Comparison of ENCODE assay signal across 11 cellular contexts in genomic region chr10:79981356-79981672, GRCh38. TPM values are rescaled to one million over a fixed set of nuclear protein-coding genes. Genes with fewer than 3 reads are reported as not detected.
DNase-seq lines count a peak whose midpoint lies in the region; ATAC-seq and TF ChIP-seq lines count a peak whose summit lies in the region.
"Had no signal": no experiment of that assay in that cellular context is flagged by ENCODE, and none has a peak within 500 bp of the region (broad histone marks: within the 10 kb centered on the region; RNA-seq: fewer than 3 reads in every experiment).

No MANE protein-coding gene starts in this region.

- no peak overlapping the region for H3K23ac ChIP-seq in neuronal stem cell (ENCODE audit: low read depth, low read length, poor library complexity)

- H3K4me2 ChIP-seq in SK-N-SH, result peak overlapping the region; percentile 89
- H3K4me2 ChIP-seq in neuronal stem cell (ENCODE audit: insufficient read depth, low read length, poor library complexity, severe bottlenecking), result peak overlapping the region; percentile 100

- no peaks in the 10 kb centered on the region for H3F3A ChIP-seq in SK-N-SH (replicated peaks; ENCODE audit: insufficient read depth)

- peak overlapping the region; percentile 64 for H3K14ac ChIP-seq in neuronal stem cell (ENCODE audit: low read length)

- H4K20me1 ChIP-seq in SK-N-SH (ENCODE audit: insufficient read depth), result no peaks in the 10 kb centered on the region

- peak overlapping the region; percentile 83 for H3K18ac ChIP-seq in neuronal stem cell (ENCODE audit: low read length)

- no peak for TF ChIP-seq EP300 in SK-N-SH (IDR thresholded peaks at IDR 0.05; ENCODE audit: borderline replicate concordance in 1 of 2, low read depth in 1 of 2, low read length in 1 of 2)

- no peak overlapping the region for H2AK5ac ChIP-seq in neuronal stem cell (ENCODE audit: low read depth, low read length)

- no peak overlapping the region for H2BK15ac ChIP-seq in neuronal stem cell (ENCODE audit: low read length)

- H2BK12ac ChIP-seq in neuronal stem cell (ENCODE audit: low read length), result no peak overlapping the region

- no peak for TF ChIP-seq RAD21 in SK-N-SH (IDR thresholded peaks at IDR 0.05; ENCODE audit: low read length)

- H4K91ac ChIP-seq in neuronal stem cell (ENCODE audit: low read depth, low read length, poor library complexity), result no peak overlapping the region

- WGBS in SK-N-SH (ENCODE audit: low lambda C conversion rate), result 6% methylated on average over 15 of the region's 19 CpGs
- WGBS in neuronal stem cell (ENCODE audit: extremely low coverage in 2 of 2, insufficient read length in 2 of 2, insufficient replicate concordance in 1 of 2), 2 donors, result no CpG with 5 or more reads among the region's 19 CpGs

- H3K36me3 ChIP-seq in SK-N-SH (replicated peaks in 1 of 2; ENCODE audit: control insufficient read depth in 1 of 2, insufficient read depth in 2 of 2, low read length in 1 of 2) (no peaks in the 10 kb centered on the region), neuronal stem cell (replicated peaks in 1 of 2; ENCODE audit: control insufficient read depth in 2 of 2, insufficient read depth in 2 of 2, low read length in 2 of 2) (no peaks in the 10 kb centered on the region)

- peak overlapping the region; percentile 51; the same call in 1 of the 2 replicates for H2AFZ ChIP-seq in SK-N-SH (ENCODE audit: low read depth)
- H2AFZ ChIP-seq in neuronal stem cell (ENCODE audit: low read length), result peak overlapping the region; percentile 99

- H3K9me2 ChIP-seq in SK-N-SH, result no peaks in the 10 kb centered on the region

- peak overlapping the region; percentile 63 to 68 for H3K4me3 ChIP-seq in SK-N-SH (ENCODE audit: low read depth in 2 of 2, low read length in 1 of 2)
- peak overlapping the region; percentile 60 for H3K4me3 ChIP-seq in fibroblast of the aortic adventitia (ENCODE audit: low read depth, low read length)
- H3K4me3 ChIP-seq in neuronal stem cell (ENCODE audit: low read length in 2 of 2), result peak overlapping the region; percentile 52 to 88

- no peak for ATAC-seq in GM19023 (IDR thresholded peaks at IDR 0.05; ENCODE audit: unreplicated experiment)

- CTCF ChIA-PET in SK-N-SH (lab: Yijun Ruan, JAX), result interaction anchor here (0.6 to 1.1 kb wide), 3 partner anchors 13 to 151 kb away, joined by 3 to 4 read pairs (median 3); partner anchors contain the start of gene PLAC9

- no peaks in the 10 kb centered on the region for H3K79me1 ChIP-seq in neuronal stem cell (ENCODE audit: low read depth, low read length)

- H3K9me3 ChIP-seq in SK-N-SH (no peaks in the 10 kb centered on the region), neuronal stem cell (replicated peaks in 1 of 2; ENCODE audit: control insufficient read depth in 2 of 2, insufficient read depth in 1 of 2, low read depth in 1 of 2, low read length in 2 of 2) (no peaks in the 10 kb centered on the region)

- POLR2A ChIA-PET in SK-N-SH (lab: Yijun Ruan, JAX), result no interaction called here

- H3K27ac ChIP-seq in C4-2B (peak overlapping the region; percentile 40; the same call in 1 of the 2 replicates), SK-N-SH (ENCODE audit: low read depth in 2 of 2, low read length in 1 of 2) (peak overlapping the region in 1 of 2 experiments; percentile 86; a peak in 1 of 4 replicates), neuronal stem cell (replicated peaks; ENCODE audit: low read length) (no peak overlapping the region)

- DNase-seq in SK-N-SH (no peak), fibroblast of the aortic adventitia (ENCODE audit: low read depth) (no peak), neuronal stem cell (ENCODE audit: low spot score) (no peak), COLO668 (lab: John Stamatoyannopoulos, UW; ENCODE audit: unreplicated experiment) (no peak), GF-D8 (lab: John Stamatoyannopoulos, UW) (no peak), AG20443 (ENCODE audit: low spot score) (no peak)
- DNase-seq: effector CD8-positive, alpha-beta T cell; stimulated activated naive CD4-positive, alpha-beta T cell treated with Interleukin-2 at 50 U/mL for 16 hours had no signal

- TF ChIP-seq CTCF in C4-2B (conservative IDR thresholded peaks at IDR 0.05) (no peak), SK-N-SH (IDR thresholded peaks at IDR 0.05) (no peak), fibroblast of the aortic adventitia (IDR thresholded peaks at IDR 0.05; ENCODE audit: insufficient read depth, low read length) (no peak)

- peaks cover 8% of the 10 kb centered on the region; the same call in 1 of the 2 replicates for H3K27me3 ChIP-seq in SK-N-SH (ENCODE audit: insufficient read depth)
- peaks cover 6 to 70% (median 29%) of the 10 kb centered on the region in 3 experiments for H3K27me3 ChIP-seq in neuronal stem cell (ENCODE audit: control insufficient read depth in 3 of 3, insufficient read depth in 3 of 3, low read depth in 1 of 3, low read length in 3 of 3)

- H3K4me1 ChIP-seq in SK-N-SH (ENCODE audit: control insufficient read depth in 1 of 2, insufficient read depth in 2 of 2, low read depth in 1 of 2, low read length in 1 of 2) (no peaks in the 10 kb centered on the region; a peak in 1 of 4 replicates), neuronal stem cell (ENCODE audit: control insufficient read depth in 2 of 2, insufficient read depth in 1 of 2, low read depth in 1 of 2, low read length in 2 of 2) (no peaks in the 10 kb centered on the region)

- H2BK120ac ChIP-seq in neuronal stem cell (ENCODE audit: low read depth, low read length), result no peak overlapping the region

- H2BK5ac ChIP-seq in neuronal stem cell (ENCODE audit: low read length), result no peak overlapping the region

- H3K79me2 ChIP-seq in SK-N-SH (ENCODE audit: insufficient read depth), result no peaks in the 10 kb centered on the region

- H4K8ac ChIP-seq in neuronal stem cell (ENCODE audit: low read depth, low read length), result no peak overlapping the region

- H3K9ac ChIP-seq in SK-N-SH (peak overlapping the region; percentile 28; the same call in 1 of the 2 replicates), neuronal stem cell (ENCODE audit: low read depth, low read length, poor library complexity) (peak overlapping the region; percentile 73)

- H3K4ac ChIP-seq in neuronal stem cell (ENCODE audit: low read length), result no peak overlapping the region

TF ChIP-seq in SK-N-SH, 30 proteins besides CTCF, POLR2A, EP300 and RAD21:
- TF ChIP-seq, protein P1, sequence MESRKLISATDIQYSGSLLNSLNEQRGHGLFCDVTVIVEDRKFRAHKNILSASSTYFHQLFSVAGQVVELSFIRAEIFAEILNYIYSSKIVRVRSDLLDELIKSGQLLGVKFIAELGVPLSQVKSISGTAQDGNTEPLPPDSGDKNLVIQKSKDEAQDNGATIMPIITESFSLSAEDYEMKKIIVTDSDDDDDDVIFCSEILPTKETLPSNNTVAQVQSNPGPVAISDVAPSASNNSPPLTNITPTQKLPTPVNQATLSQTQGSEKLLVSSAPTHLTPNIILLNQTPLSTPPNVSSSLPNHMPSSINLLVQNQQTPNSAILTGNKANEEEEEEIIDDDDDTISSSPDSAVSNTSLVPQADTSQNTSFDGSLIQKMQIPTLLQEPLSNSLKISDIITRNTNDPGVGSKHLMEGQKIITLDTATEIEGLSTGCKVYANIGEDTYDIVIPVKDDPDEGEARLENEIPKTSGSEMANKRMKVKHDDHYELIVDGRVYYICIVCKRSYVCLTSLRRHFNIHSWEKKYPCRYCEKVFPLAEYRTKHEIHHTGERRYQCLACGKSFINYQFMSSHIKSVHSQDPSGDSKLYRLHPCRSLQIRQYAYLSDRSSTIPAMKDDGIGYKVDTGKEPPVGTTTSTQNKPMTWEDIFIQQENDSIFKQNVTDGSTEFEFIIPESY (IDR thresholded peaks at IDR 0.05; ENCODE audit: borderline replicate concordance, low read depth), result no peak
- TF ChIP-seq SMC3 (IDR thresholded peaks at IDR 0.05; ENCODE audit: low read depth, low read length) (no peak), TAF1 (IDR thresholded peaks at IDR 0.05; ENCODE audit: borderline replicate concordance, low read depth, low read length) (no peak), ELF1 (IDR thresholded peaks at IDR 0.05) (no peak)

RNA-seq across cellular contexts. Expression of gene SFTPD, which starts 32.4 kb away (rescaled TPM):
- polyA plus RNA-seq in SK-N-SH (2012; rRNA removed), result 0.03 TPM in 1 of 2 replicates, not detected in the other
- polyA plus RNA-seq in SK-N-SH (2012; cell fraction: cytosol; rRNA removed), result 0.03 TPM in 1 of 2 replicates, not detected in the other
- polyA plus RNA-seq in SK-N-SH (2012; cell fraction: nucleus; rRNA removed), result not detected in 2 replicates
- not detected in 2 replicates for total RNA-seq in fibroblast of the aortic adventitia (ENCODE audit: low replicate concordance)
- 0.08 TPM for polyA plus RNA-seq in neuronal stem cell (2013, experiment 1 of 2)
- polyA plus RNA-seq in neuronal stem cell (2013, experiment 2 of 2), result 0.08 TPM
- total RNA-seq: NCI-H460 had no signal
